Comparison of ENCODE assay signal across 8 cellular contexts in genomic region chrX:129932792-129933321, GRCh38. TPM values are rescaled to one million over a fixed set of nuclear protein-coding genes. Genes with fewer than 3 reads are reported as not detected.
A peak's percentile ranks its signal among the peaks of the same experiment; 100 is the strongest.
DNase-seq lines count a peak whose midpoint lies in the region; ATAC-seq and TF ChIP-seq lines count a peak whose summit lies in the region.

No MANE protein-coding gene starts in this region.

- intact Hi-C loops in Caco-2 (cut with micrococcal nuclease; ENCODE audit: unreplicated experiment): loop anchor here (1.0 kb wide), 1 partner anchor 49 kb away; the partner anchor contains the start of gene BCORL1
- intact Hi-C loops in esophagus squamous epithelium (cut with DNase I): no loop called here

- H3K27ac Mint-ChIP-seq in Caco-2 (ENCODE audit: unreplicated experiment) (no peak overlapping the region), osteocyte (ENCODE audit: unreplicated experiment) (peak overlapping the region; percentile 41)

- no peak for TF ChIP-seq CTCF in Caco-2 (IDR thresholded peaks at IDR 0.05; ENCODE audit: insufficient read depth in 1 of 2, low read depth in 1 of 2, low read length in 1 of 2, severe bottlenecking in 1 of 2, unreplicated experiment in 1 of 2)
- TF ChIP-seq CTCF in RWPE1 (conservative IDR thresholded peaks at IDR 0.05; ENCODE audit: low read depth): no peak
- TF ChIP-seq CTCF in esophagus squamous epithelium (IDR thresholded peaks at IDR 0.05): no peak
- TF ChIP-seq CTCF in osteocyte (IDR thresholded peaks at IDR 0.05): no peak

- H3K27ac ChIP-seq in RWPE1 (peak overlapping the region; percentile 88), esophagus squamous epithelium (peak overlapping the region; percentile 34 to 91 (median 81))

- H3K27me3 ChIP-seq in Caco-2 (replicated peaks; ENCODE audit: control insufficient read depth, insufficient read depth, low read length): no peaks in the 10 kb centered on the region
- no peaks in the 10 kb centered on the region for H3K27me3 ChIP-seq in esophagus squamous epithelium

- H3K36me3 ChIP-seq in Caco-2 (ENCODE audit: control insufficient read depth, insufficient read depth, low read length) (no peaks in the 10 kb centered on the region; the same call in 1 of the 2 replicates), esophagus squamous epithelium (peaks cover 0 to 13% (median 0%) of the 10 kb centered on the region in 3 donors)

- H3K27me3 Mint-ChIP-seq in Caco-2 (ENCODE audit: insufficient read depth, unreplicated experiment) (no peaks in the 10 kb centered on the region), osteocyte (ENCODE audit: unreplicated experiment) (no peaks in the 10 kb centered on the region)

- H3K9me3 Mint-ChIP-seq in Caco-2 (ENCODE audit: unreplicated experiment): no peaks in the 10 kb centered on the region
- no peaks in the 10 kb centered on the region for H3K9me3 Mint-ChIP-seq in osteocyte (ENCODE audit: unreplicated experiment)

- ATAC-seq in GM21717 (IDR thresholded peaks at IDR 0.05; ENCODE audit: unreplicated experiment) (peak; percentile 5), GM18861 (IDR thresholded peaks at IDR 0.05; ENCODE audit: unreplicated experiment) (no peak)

- no peak for TF ChIP-seq POLR2A in esophagus squamous epithelium (IDR thresholded peaks at IDR 0.05)

- H3K4me3 ChIP-seq in Caco-2 (ENCODE audit: low read depth, low read length) (peak overlapping the region; percentile 37), esophagus squamous epithelium (peak overlapping the region; percentile 45 to 70 (median 60))

- H3K4me3 Mint-ChIP-seq in Caco-2 (ENCODE audit: unreplicated experiment): peak overlapping the region; percentile 63
- H3K4me3 Mint-ChIP-seq in osteocyte (ENCODE audit: unreplicated experiment): peak overlapping the region; percentile 60

- POLR2A ChIA-PET in Caco-2 (lab: Charles Lee): interaction anchor here (0.5 kb wide), 1 partner anchor 50 kb away, joined by 19 read pairs; no protein-coding TSS in a partner anchor
- POLR2A ChIA-PET in RWPE1 (lab: Yijun Ruan, JAX; ENCODE audit: low non-redundant PET): no interaction called here

- no peaks in the 10 kb centered on the region for H3K4me1 Mint-ChIP-seq in Caco-2 (ENCODE audit: low read depth, unreplicated experiment)
- peaks cover 3% of the 10 kb centered on the region for H3K4me1 Mint-ChIP-seq in osteocyte (ENCODE audit: unreplicated experiment)

- H3K9me3 ChIP-seq in Caco-2: no peaks in the 10 kb centered on the region
- H3K9me3 ChIP-seq in esophagus squamous epithelium: no peaks in the 10 kb centered on the region

- H3K4me1 ChIP-seq in Caco-2: no peaks in the 10 kb centered on the region
- peaks cover 0 to 5% (median 0%) of the 10 kb centered on the region in 3 donors for H3K4me1 ChIP-seq in esophagus squamous epithelium

- H3K36me3 Mint-ChIP-seq in Caco-2 (ENCODE audit: insufficient read depth, unreplicated experiment) (peaks cover 11% of the 10 kb centered on the region), osteocyte (ENCODE audit: unreplicated experiment) (no peaks in the 10 kb centered on the region)

- no TSS peak for BruUV-seq in Caco-2 (replicated peaks; lab: Mats Ljungman, UMichigan)

- WGBS in esophagus squamous epithelium, 2 donors: 60% methylated on average over 1 of the region's 50 CpGs; no CpG with 5 or more reads in 1 of the 2 donors

- DNase-seq in Caco-2 (peak; percentile 37 to 38), RWPE1 (ENCODE audit: low spot score) (no peak), esophagus squamous epithelium (lab: John Stamatoyannopoulos, UW) (no peak), osteocyte (ENCODE audit: extremely low spot score, unreplicated experiment) (no peak), DMS79 (lab: John Stamatoyannopoulos, UW) (no peak)
- no peak for DNase-seq in stimulated activated naive CD4-positive, alpha-beta T cell treated with Interleukin-2 at 50 U/mL for 16 hours (lab: John Stamatoyannopoulos, UW)

- CTCF ChIA-PET in Caco-2 (lab: Charles Lee): no interaction called here
- CTCF ChIA-PET in RWPE1 (lab: Yijun Ruan, JAX): interaction anchor here (0.7 kb wide), 1 partner anchor 128 kb away, joined by 3 read pairs; no protein-coding TSS in a partner anchor

RNA-seq across cellular contexts. Expression of gene UTP14A, which starts 26.9 kb away (rescaled TPM):
- total RNA-seq in Caco-2 (2022) (24.5 and 24.6 TPM in 2 replicates), esophagus squamous epithelium (10 to 100 TPM; 14.4 to 25.2 (median 19.5) TPM), osteocyte (20.7 and 20.8 TPM in 2 replicates)

RNA-seq across cellular contexts. Expression of gene BCORL1, which starts 49.6 kb away (rescaled TPM):
- total RNA-seq in Caco-2 (2022) (19.8 and 21.1 TPM in 2 replicates), esophagus squamous epithelium (1 to 10 TPM; 1.7 to 4.0 (median 2.7) TPM), osteocyte (22.9 and 24.6 TPM in 2 replicates)

Comparison
In these comparisons a context has a peak if more than half of its experiments do, and no peak if none do; other contexts are left out.
1. DNase-seq: peak in Caco-2 (2 of 2); none in RWPE1 (single experiment), esophagus squamous epithelium (single experiment), osteocyte (single experiment), stimulated activated naive CD4-positive, alpha-beta T cell treated with Interleukin-2 at 50 U/mL for 16 hours (single experiment) and DMS79 (single experiment).